ENCODE assay signal across 9 cellular contexts in genomic region chr10:4512557-4513286, GRCh38.
DNase-seq lines count a peak whose midpoint lies in the region; ATAC-seq and TF ChIP-seq lines count a peak whose summit lies in the region.
"Had no signal": no experiment of that assay in that cellular context is flagged by ENCODE, and none has a peak within 500 bp of the region (broad histone marks: within the 10 kb centered on the region; RNA-seq: fewer than 3 reads in every experiment).

No MANE protein-coding gene starts in this region.

- H3K4me1 ChIP-seq in SJSA1 (replicated peaks) (no peaks in the 10 kb centered on the region), testis (peaks cover 6% of the 10 kb centered on the region)

- H3K9me3 Mint-ChIP-seq in activated CD8-positive, alpha-beta T cell treated with anti-CD3 and anti-CD28 coated beads for 36 hours: no peaks in the 10 kb centered on the region
- H3K9me3 Mint-ChIP-seq in activated CD8-positive, alpha-beta T cell treated with anti-CD3 and anti-CD28 coated beads, Interleukin-2, amount 10 ng/mL, durations not matched to agents 7 days and 5 days (ENCODE audit: insufficient read depth): no peaks in the 10 kb centered on the region

- ATAC-seq in activated CD8-positive, alpha-beta T cell treated with anti-CD3 and anti-CD28 coated beads for 36 hours: no peak
- ATAC-seq in activated CD8-positive, alpha-beta T cell treated with anti-CD3 and anti-CD28 coated beads, Interleukin-2, amount 10 ng/mL, durations not matched to agents 7 days and 5 days: no peak
- ATAC-seq in GM18861 (IDR thresholded peaks at IDR 0.05; ENCODE audit: unreplicated experiment): no peak
- ATAC-seq in HG02642 (IDR thresholded peaks at IDR 0.05; ENCODE audit: poor library complexity, unreplicated experiment): no peak

- CTCF ChIA-PET in activated CD8-positive, alpha-beta T cell treated with anti-CD3 and anti-CD28 coated beads for 36 hours (lab: Charles Lee): interaction anchor here (1.1 to 1.2 kb wide), 2 partner anchors 23 to 140 kb away, joined by 3 read pairs; no protein-coding TSS in a partner anchor
- CTCF ChIA-PET in activated CD8-positive, alpha-beta T cell treated with anti-CD3 and anti-CD28 coated beads, Interleukin-2, amount 10 ng/mL, durations not matched to agents 7 days and 5 days (lab: Charles Lee): no interaction called here

- H3K36me3 ChIP-seq in SJSA1: no peaks in the 10 kb centered on the region
- no peaks in the 10 kb centered on the region for H3K36me3 ChIP-seq in testis (ENCODE audit: low read depth, missing control alignments)

- H3K27ac Mint-ChIP-seq in activated CD8-positive, alpha-beta T cell treated with anti-CD3 and anti-CD28 coated beads for 36 hours: no peak overlapping the region
- no peak overlapping the region for H3K27ac Mint-ChIP-seq in activated CD8-positive, alpha-beta T cell treated with anti-CD3 and anti-CD28 coated beads, Interleukin-2, amount 10 ng/mL, durations not matched to agents 7 days and 5 days
- H3K27ac Mint-ChIP-seq: activated naive CD8-positive, alpha-beta T cell had no signal

- H3K27ac ChIP-seq in SJSA1 (no peak overlapping the region), testis (no peak overlapping the region)

- POLR2A ChIA-PET in activated CD8-positive, alpha-beta T cell treated with anti-CD3 and anti-CD28 coated beads for 36 hours (lab: Charles Lee): no interaction called here
- POLR2A ChIA-PET in activated CD8-positive, alpha-beta T cell treated with anti-CD3 and anti-CD28 coated beads, Interleukin-2, amount 10 ng/mL, durations not matched to agents 7 days and 5 days (lab: Charles Lee): no interaction called here

- 35 to 46% methylated on average over 6 of the region's 6 CpGs for WGBS in testis, 2 donors

- TF ChIP-seq POLR2A in testis (IDR thresholded peaks at IDR 0.05): no peak

- H3K36me3 Mint-ChIP-seq in activated CD8-positive, alpha-beta T cell treated with anti-CD3 and anti-CD28 coated beads for 36 hours (ENCODE audit: low read depth): no peaks in the 10 kb centered on the region
- H3K36me3 Mint-ChIP-seq in activated CD8-positive, alpha-beta T cell treated with anti-CD3 and anti-CD28 coated beads, Interleukin-2, amount 10 ng/mL, durations not matched to agents 7 days and 5 days (ENCODE audit: low read depth): no peaks in the 10 kb centered on the region
- H3K36me3 Mint-ChIP-seq: activated naive CD8-positive, alpha-beta T cell had no signal

- peaks cover 6% of the 10 kb centered on the region for H3K27me3 Mint-ChIP-seq in activated CD8-positive, alpha-beta T cell treated with anti-CD3 and anti-CD28 coated beads for 36 hours
- peaks cover 17% of the 10 kb centered on the region for H3K27me3 Mint-ChIP-seq in activated CD8-positive, alpha-beta T cell treated with anti-CD3 and anti-CD28 coated beads, Interleukin-2, amount 10 ng/mL, durations not matched to agents 7 days and 5 days (ENCODE audit: low read depth)

- peak; percentile 29 for DNase-seq in activated CD8-positive, alpha-beta T cell treated with anti-CD3 and anti-CD28 coated beads for 36 hours
- no peak for DNase-seq in activated CD8-positive, alpha-beta T cell treated with anti-CD3 and anti-CD28 coated beads, Interleukin-2, amount 10 ng/mL, durations not matched to agents 7 days and 5 days
- DNase-seq in SJSA1 (ENCODE audit: low read depth in 1 of 2, low spot score in 2 of 2): peak; percentile 39 to 50
- DNase-seq in cardiac septum (ENCODE audit: low spot score): peak; percentile 78
- peak; percentile 23 for DNase-seq in testis
- no peak for DNase-seq in SHP77 treated with DMSO at 0.1 percent for 48 hours (lab: John Stamatoyannopoulos, UW)

- peaks cover 7% of the 10 kb centered on the region for H3K4me1 Mint-ChIP-seq in activated CD8-positive, alpha-beta T cell treated with anti-CD3 and anti-CD28 coated beads for 36 hours (ENCODE audit: low read depth)
- peaks cover 4% of the 10 kb centered on the region for H3K4me1 Mint-ChIP-seq in activated CD8-positive, alpha-beta T cell treated with anti-CD3 and anti-CD28 coated beads, Interleukin-2, amount 10 ng/mL, durations not matched to agents 7 days and 5 days (ENCODE audit: low read depth)

- intact Hi-C loops in activated CD8-positive, alpha-beta T cell treated with anti-CD3 and anti-CD28 coated beads for 36 hours (cut with micrococcal nuclease): no loop called here
- intact Hi-C loops in cardiac septum (cut with DNase I) (loop anchor here (2.0 to 10.0 kb wide), 4 partner anchors 254 to 725 kb away; partner anchors contain the start of gene KLF6), testis (cut with DNase I; ENCODE audit: low total_unique reads) (no loop called here)

- no peak overlapping the region for H3K4me3 Mint-ChIP-seq in activated CD8-positive, alpha-beta T cell treated with anti-CD3 and anti-CD28 coated beads for 36 hours
- no peak overlapping the region for H3K4me3 Mint-ChIP-seq in activated CD8-positive, alpha-beta T cell treated with anti-CD3 and anti-CD28 coated beads, Interleukin-2, amount 10 ng/mL, durations not matched to agents 7 days and 5 days
- H3K4me3 Mint-ChIP-seq: activated naive CD8-positive, alpha-beta T cell had no signal

- H3K27me3 ChIP-seq in SJSA1 (replicated peaks) (no peaks in the 10 kb centered on the region), testis (no peaks in the 10 kb centered on the region)

- no peaks in the 10 kb centered on the region for H3K9me3 ChIP-seq in SJSA1 (replicated peaks)
- no peaks in the 10 kb centered on the region for H3K9me3 ChIP-seq in testis

- no peak overlapping the region for H3K4me3 ChIP-seq in SJSA1
- no peak overlapping the region for H3K4me3 ChIP-seq in testis

- no peak for TF ChIP-seq CTCF in activated CD8-positive, alpha-beta T cell treated with anti-CD3 and anti-CD28 coated beads for 36 hours (IDR thresholded peaks at IDR 0.05)
- peak in 1 of 3 experiments; percentile 17 for TF ChIP-seq CTCF in testis (IDR thresholded peaks at IDR 0.05)

Comparison
In these comparisons a context has a peak if more than half of its experiments do, and no peak if none do; other contexts are left out.
1. DNase-seq: peak in activated CD8-positive, alpha-beta T cell treated with anti-CD3 and anti-CD28 coated beads for 36 hours (single experiment), SJSA1 (2 of 2), cardiac septum (single experiment) and testis (single experiment); none in activated CD8-positive, alpha-beta T cell treated with anti-CD3 and anti-CD28 coated beads, Interleukin-2, amount 10 ng/mL, durations not matched to agents 7 days and 5 days (single experiment) and SHP77 treated with DMSO at 0.1 percent for 48 hours (single experiment).